ENCODE assay signal across 30 cellular contexts in the genomic region with DNA sequence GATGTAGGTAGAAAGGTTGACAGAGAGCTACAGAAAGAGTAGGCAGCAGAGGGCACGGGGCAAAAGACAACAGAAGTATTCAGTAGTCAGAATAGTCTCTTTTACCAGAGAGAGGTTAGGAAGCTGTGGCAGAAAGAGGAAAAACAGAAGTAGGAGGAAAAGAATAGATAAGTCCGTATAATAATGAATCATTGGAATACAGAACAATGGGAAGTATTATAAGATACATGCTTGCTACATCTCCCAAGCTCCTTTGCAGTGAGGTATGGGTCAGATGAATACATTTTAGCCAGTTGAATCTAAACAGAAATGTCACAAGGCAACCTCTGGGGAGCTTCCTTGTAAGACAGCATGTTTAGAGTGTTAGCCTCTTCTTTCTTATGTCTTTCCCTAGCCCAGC.
"Had no signal": no experiment of that assay in that cellular context is flagged by ENCODE, and none has a peak within 500 bp of the region (broad histone marks: within the 10 kb centered on the region; RNA-seq: fewer than 3 reads in every experiment).

No MANE protein-coding gene starts in this region.

- H3K4me3 ChIP-seq: mucosa of descending colon, psoas muscle, right atrium auricular region, thyroid gland, upper lobe of right lung had no signal

- H3K27ac Mint-ChIP-seq: activated CD4-positive, alpha-beta T cell treated with anti-CD3 and anti-CD28 coated beads, Interleukin-2, amount 10 ng/mL, durations not matched to agents 7 days and 5 days; activated CD8-positive, alpha-beta memory T cell treated with anti-CD3 and anti-CD28 coated beads, Interleukin-2, amount 10 ng/mL, durations not matched to agents 7 days and 5 days; activated CD8-positive, alpha-beta T cell treated with anti-CD3 and anti-CD28 coated beads for 36 hours; activated naive CD4-positive, alpha-beta T cell treated with anti-CD3 and anti-CD28 coated beads, Interleukin-2, amount 50 U/mL, for 24 hours; activated T-helper 1 cell treated with anti-CD3 and anti-CD28 coated beads, Interleukin-12 subunit alpha, Interleukin-12 subunit beta, Interleukin-2, Interleukin-4 antibody, amounts not matched to agents 30 ng/mL and 10 ng/mL and 1 ng/mL, durations not matched to agents 14 hours and 24 hours and 36 hours had no signal

- H3K27ac ChIP-seq: brain microvascular endothelial cell, psoas muscle, thyroid gland, upper lobe of right lung, WERI-Rb-1 had no signal

- H3K9me3 ChIP-seq: thyroid gland had no signal

- FAIRE-seq: frontal cortex, islet of Langerhans, TTC549 had no signal

- ATAC-seq: activated CD8-positive, alpha-beta memory T cell treated with anti-CD3 and anti-CD28 coated beads, Interleukin-2, amount 10 ng/mL, durations not matched to agents 7 days and 5 days; activated CD8-positive, alpha-beta T cell treated with anti-CD3 and anti-CD28 coated beads for 36 hours; left colon; mucosa of descending colon; psoas muscle; upper lobe of right lung had no signal

- H3K4me1 ChIP-seq: psoas muscle had no signal

- H3K36me3 ChIP-seq: brain microvascular endothelial cell, right atrium auricular region, thyroid gland, upper lobe of right lung, WERI-Rb-1 had no signal

- H3K27me3 ChIP-seq: brain microvascular endothelial cell, right atrium auricular region, thyroid gland, upper lobe of right lung had no signal

- DNase-seq: activated CD4-positive, alpha-beta T cell treated with anti-CD3 and anti-CD28 coated beads, Interleukin-2, amount 10 ng/mL, durations not matched to agents 7 days and 5 days; activated CD4-positive, CD25-positive, alpha-beta regulatory T cell treated with anti-CD3 and anti-CD28 coated beads, Interleukin-2, amount 50 U/mL, for 72 hours; activated CD8-positive, alpha-beta memory T cell treated with anti-CD3 and anti-CD28 coated beads, Interleukin-2, amount 10 ng/mL, durations not matched to agents 7 days and 5 days; activated CD8-positive, alpha-beta T cell treated with anti-CD3 and anti-CD28 coated beads for 36 hours; activated gamma-delta T cell treated with Interleukin-2 at 50 U/mL for 16 hours; activated T-cell treated with anti-CD3 and anti-CD28 coated beads for 4 hours; aorta; brain microvascular endothelial cell; central memory CD4-positive, alpha-beta T cell; dermis blood vessel endothelial cell; effector CD8-positive, alpha-beta T cell; glutamatergic neuron; hippocampal formation; left colon; mesendoderm; mucosa of descending colon; naive B cell; psoas muscle; stimulated activated CD4-positive, alpha-beta T cell treated with anti-CD3 and anti-CD28 coated beads, Interleukin-4, amount 100 ng/mL, for 24 hours; stimulated activated naive CD4-positive, alpha-beta T cell treated with Interleukin-2 at 50 U/mL for 16 hours; T-helper 1 cell; thyroid gland; upper lobe of right lung; WERI-Rb-1 had no signal

- H3K27me3 Mint-ChIP-seq: activated CD4-positive, alpha-beta T cell treated with anti-CD3 and anti-CD28 coated beads, Interleukin-2, amount 10 ng/mL, durations not matched to agents 7 days and 5 days had no signal

- H3K36me3 Mint-ChIP-seq: activated CD8-positive, alpha-beta memory T cell treated with anti-CD3 and anti-CD28 coated beads, Interleukin-2, amount 10 ng/mL, durations not matched to agents 7 days and 5 days; activated naive CD4-positive, alpha-beta T cell treated with anti-CD3 and anti-CD28 coated beads, Interleukin-2, amount 50 U/mL, for 24 hours had no signal

- H3K9me3 Mint-ChIP-seq: activated T-helper 1 cell treated with anti-CD3 and anti-CD28 coated beads, Interleukin-12 subunit alpha, Interleukin-12 subunit beta, Interleukin-2, Interleukin-4 antibody, amounts not matched to agents 30 ng/mL and 10 ng/mL and 1 ng/mL, durations not matched to agents 14 hours and 24 hours and 36 hours had no signal

- H3K4me3 Mint-ChIP-seq: activated CD4-positive, alpha-beta T cell treated with anti-CD3 and anti-CD28 coated beads, Interleukin-2, amount 10 ng/mL, durations not matched to agents 7 days and 5 days; activated CD8-positive, alpha-beta memory T cell treated with anti-CD3 and anti-CD28 coated beads, Interleukin-2, amount 10 ng/mL, durations not matched to agents 7 days and 5 days; activated CD8-positive, alpha-beta T cell treated with anti-CD3 and anti-CD28 coated beads for 36 hours; activated naive CD4-positive, alpha-beta T cell treated with anti-CD3 and anti-CD28 coated beads, Interleukin-2, amount 50 U/mL, for 24 hours; activated T-helper 1 cell treated with anti-CD3 and anti-CD28 coated beads, Interleukin-12 subunit alpha, Interleukin-12 subunit beta, Interleukin-2, Interleukin-4 antibody, amounts not matched to agents 30 ng/mL and 10 ng/mL and 1 ng/mL, durations not matched to agents 14 hours and 24 hours and 36 hours; naive B cell had no signal

- H3K4me1 Mint-ChIP-seq: activated CD4-positive, alpha-beta T cell treated with anti-CD3 and anti-CD28 coated beads, Interleukin-2, amount 10 ng/mL, durations not matched to agents 7 days and 5 days; activated naive CD4-positive, alpha-beta T cell treated with anti-CD3 and anti-CD28 coated beads, Interleukin-2, amount 50 U/mL, for 24 hours had no signal
